Comparison of ENCODE assay signal across 1 cellular context in genomic region chr1:38740543-38740942, GRCh38.
TF ChIP-seq lines count a peak whose summit lies in the region.

No MANE protein-coding gene starts in this region.

TF ChIP-seq in H1, 55 proteins besides CTCF, POLR2A, EP300 and RAD21:
- no peak for TF ChIP-seq KDM4A (IDR thresholded peaks at IDR 0.05; ENCODE audit: low read depth, low read length, severe bottlenecking)
- TF ChIP-seq BCL11A (IDR thresholded peaks at IDR 0.05; ENCODE audit: low read depth in 2 of 2, low read length in 2 of 2) = no peak
- TF ChIP-seq NANOG (IDR thresholded peaks at IDR 0.05; ENCODE audit: insufficient read depth, low read depth, low read length, poor library complexity, severe bottlenecking) = no peak
